Comparison of ENCODE assay signal across 8 cellular contexts in the genomic region with DNA sequence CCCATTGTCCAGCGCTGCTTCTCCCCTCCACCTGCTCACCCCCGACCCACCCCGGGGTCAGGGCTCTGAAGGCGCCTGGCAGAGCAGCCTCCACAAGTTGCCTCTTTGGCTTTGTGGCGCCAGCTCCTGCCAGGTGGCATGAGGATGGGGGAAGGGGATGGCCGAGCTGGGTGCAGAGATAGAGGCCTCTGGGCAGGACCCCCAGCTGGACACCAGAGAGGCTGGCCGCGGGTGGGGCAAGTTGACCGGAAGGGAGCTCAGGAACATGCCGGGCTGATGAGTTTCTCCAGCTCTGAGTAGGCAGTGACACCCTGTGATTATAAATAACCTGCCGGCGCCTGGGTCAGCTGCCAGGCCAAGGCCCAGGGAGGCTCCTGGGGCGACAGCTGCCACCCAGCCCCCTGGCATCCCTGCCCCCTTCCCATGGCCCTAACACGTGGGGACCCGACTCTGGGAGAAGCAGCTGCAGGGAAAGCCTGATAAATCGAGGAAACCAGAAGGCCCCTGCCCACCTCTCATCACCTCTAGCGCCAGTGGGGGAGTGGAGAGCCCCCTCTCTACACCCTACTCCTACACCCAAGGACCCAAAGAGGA. TPM values are rescaled to one million over a fixed set of nuclear protein-coding genes. Genes with fewer than 3 reads are reported as not detected.
DNase-seq lines count a peak whose midpoint lies in the region; TF ChIP-seq lines count a peak whose summit lies in the region.

No MANE protein-coding gene starts in this region.

- H3K27ac ChIP-seq in PC-9: no peak overlapping the region
- no peak overlapping the region for H3K27ac ChIP-seq in fibroblast of lung (ENCODE audit: insufficient read depth, low read length)
- H3K27ac ChIP-seq in parathyroid adenoma: no peak overlapping the region

- peaks cover 10% of the 10 kb centered on the region; the same call in 1 of the 2 replicates for H3F3A ChIP-seq in PC-9 (ENCODE audit: insufficient read depth, low read depth)

- in situ Hi-C loops in GM13977 (cut with MboI; ENCODE audit: low pct_unique_long_range_greater_than_20kb, low sequenced_read_pairs, unreplicated experiment): no loop called here

- peak overlapping the region; percentile 98 for H2AFZ ChIP-seq in PC-9
- no peak overlapping the region for H2AFZ ChIP-seq in fibroblast of lung (ENCODE audit: low read length)
- peak overlapping the region; percentile 89 for H2AFZ ChIP-seq in parathyroid adenoma

- POLR2A ChIA-PET in PC-9 (lab: Charles Lee; ENCODE audit: unreplicated experiment): interaction anchor here (0.6 kb wide), 2 partner anchors 15 to 271 kb away, joined by 3 read pairs; no protein-coding TSS in a partner anchor

- intact Hi-C loops in PC-9 (cut with micrococcal nuclease; ENCODE audit: unreplicated experiment): no loop called here

- H3K9me3 ChIP-seq in PC-9 (ENCODE audit: insufficient read depth, low read depth): no peaks in the 10 kb centered on the region
- no peaks in the 10 kb centered on the region for H3K9me3 ChIP-seq in fibroblast of lung (ENCODE audit: control insufficient read depth, insufficient read depth, low read depth, low read length)
- no peaks in the 10 kb centered on the region for H3K9me3 ChIP-seq in parathyroid adenoma (ENCODE audit: control insufficient read depth, low read length)

- TF ChIP-seq CTCF in GM12865 (IDR thresholded peaks at IDR 0.05; ENCODE audit: insufficient read depth, low read depth, low read length, missing control alignments) (no peak), PC-9 (conservative IDR thresholded peaks at IDR 0.05) (no peak), fibroblast of lung (conservative IDR thresholded peaks at IDR 0.05 in 1 of 2, IDR thresholded peaks at IDR 0.05 in 1 of 2; ENCODE audit: low read depth in 1 of 2, low read length in 2 of 2) (no peak), parathyroid adenoma (IDR thresholded peaks at IDR 0.05) (no peak), GM13977 (IDR thresholded peaks at IDR 0.05; ENCODE audit: extremely low read depth, insufficient read depth, missing control alignments) (no peak)

- peaks cover 35% of the 10 kb centered on the region for H3K79me2 ChIP-seq in PC-9 (ENCODE audit: low read depth)
- no peaks in the 10 kb centered on the region for H3K79me2 ChIP-seq in fibroblast of lung (ENCODE audit: control insufficient read depth, insufficient read depth, low read length)
- H3K79me2 ChIP-seq in parathyroid adenoma: peaks cover 10% of the 10 kb centered on the region

- DNase-seq in GM12865 (ENCODE audit: low read depth) (peak; percentile 51), PC-9 (peak in 1 of 2 experiments; percentile 34), fibroblast of lung (ENCODE audit: low read depth in 2 of 2) (no peak), GM13977 (ENCODE audit: low spot score) (no peak), HUDEP-2 (lab: John Stamatoyannopoulos, UW; ENCODE audit: unreplicated experiment in 76 of 76) (no peak)
- DNase-seq in activated CD4-positive, CD25-positive, alpha-beta regulatory T cell (lab: John Stamatoyannopoulos, UW): no peak
- no peak for DNase-seq in activated effector memory CD4-positive, alpha-beta T cell treated with Interleukin-2 at 50 U/mL for 16 hours

- H4K20me1 ChIP-seq in PC-9 (ENCODE audit: insufficient read depth) (no peaks in the 10 kb centered on the region), fibroblast of lung (ENCODE audit: control insufficient read depth, extremely low read depth, insufficient read depth, low read length) (no peaks in the 10 kb centered on the region)

- no peaks in the 10 kb centered on the region for H3K36me3 ChIP-seq in PC-9 (ENCODE audit: low read depth)
- no peaks in the 10 kb centered on the region for H3K36me3 ChIP-seq in fibroblast of lung (ENCODE audit: control insufficient read depth, insufficient read depth, low read length)
- no peaks in the 10 kb centered on the region for H3K36me3 ChIP-seq in parathyroid adenoma (ENCODE audit: control insufficient read depth, insufficient read depth, low read length)

- no peaks in the 10 kb centered on the region for H3K9me2 ChIP-seq in PC-9 (ENCODE audit: insufficient read depth)

- H3K9ac ChIP-seq in fibroblast of lung (ENCODE audit: insufficient read depth, low read length): no peak overlapping the region
- H3K9ac ChIP-seq in parathyroid adenoma: peak overlapping the region; percentile 15

- no TSS peak for BruUV-seq in PC-9 (replicated peaks; lab: Mats Ljungman, UMichigan)

- peaks cover 12% of the 10 kb centered on the region for H3K4me1 ChIP-seq in PC-9 (replicated peaks; ENCODE audit: insufficient read depth)
- H3K4me1 ChIP-seq in fibroblast of lung (ENCODE audit: control insufficient read depth, extremely low read depth, insufficient read depth, low read length): peaks cover 3% of the 10 kb centered on the region
- H3K4me1 ChIP-seq in parathyroid adenoma: peaks cover 3% of the 10 kb centered on the region

- H3K4me3 ChIP-seq in GM12865 (ENCODE audit: low read depth, low read length): peak overlapping the region; percentile 81
- peak overlapping the region; percentile 71 for H3K4me3 ChIP-seq in PC-9
- peak overlapping the region; percentile 38 to 54 (median 42) for H3K4me3 ChIP-seq in fibroblast of lung (replicated peaks in 1 of 4; ENCODE audit: control extremely low read depth in 1 of 4, insufficient read depth in 1 of 4, low read depth in 3 of 4, low read length in 4 of 4)
- peak overlapping the region; percentile 44 for H3K4me3 ChIP-seq in parathyroid adenoma (ENCODE audit: low read depth, low read length)

- CTCF ChIA-PET in PC-9 (lab: Charles Lee): interaction anchor here (0.6 to 1.0 kb wide), 3 partner anchors 60 to 557 kb away, joined by 3 to 6 read pairs (median 5); a partner anchor contains a TSS

- H3K27me3 ChIP-seq in PC-9 (ENCODE audit: insufficient read depth, low read depth) (no peaks in the 10 kb centered on the region), fibroblast of lung (ENCODE audit: control insufficient read depth, insufficient read depth, low read length) (peaks cover 6% of the 10 kb centered on the region), parathyroid adenoma (ENCODE audit: control insufficient read depth, insufficient read depth, low read length) (no peaks in the 10 kb centered on the region)

- H3K4me2 ChIP-seq in PC-9 (peak overlapping the region; percentile 83), fibroblast of lung (ENCODE audit: extremely low read depth, insufficient read depth, low read length) (peak overlapping the region; percentile 82), parathyroid adenoma (ENCODE audit: low read length) (peak overlapping the region; percentile 92)

RNA-seq across cellular contexts. Expression of a gene that starts 0.7 kb away (rescaled TPM):
- total RNA-seq in PC-9 (2021) (15.0 and 18.3 TPM in 2 replicates), fibroblast of lung (0.99 and 1.0 TPM in 2 replicates)
- polyA plus RNA-seq in fibroblast of lung: 0.79 and 1.1 TPM in 2 replicates
- polyA plus RNA-seq in fibroblast of lung (2012): 1.0 and 1.7 TPM in 2 replicates
- 10.4 TPM in 1 of 2 replicates, not detected in the other for polyA minus RNA-seq in fibroblast of lung (ENCODE audit: low replicate concordance)

RNA-seq across cellular contexts. Expression of a gene that starts 26.6 kb away (rescaled TPM):
- 89.6 and 89.9 TPM in 2 replicates for total RNA-seq in PC-9 (2021)
- 15.4 TPM in 2 replicates for total RNA-seq in fibroblast of lung
- polyA plus RNA-seq in fibroblast of lung: 20.6 and 25.3 TPM in 2 replicates
- polyA plus RNA-seq in fibroblast of lung (2012): 44.9 and 63.6 TPM in 2 replicates
- 2.7 and 3.9 TPM in 2 replicates for polyA minus RNA-seq in fibroblast of lung (ENCODE audit: low replicate concordance)

RNA-seq across cellular contexts. Expression of a gene that starts 26.8 kb away (rescaled TPM):
- 147 and 168 TPM in 2 replicates for total RNA-seq in PC-9 (2021)
- 105 and 141 TPM in 2 replicates for total RNA-seq in fibroblast of lung
- polyA plus RNA-seq in fibroblast of lung: 121 and 149 TPM in 2 replicates
- polyA plus RNA-seq in fibroblast of lung (2012): 172 and 265 TPM in 2 replicates
- polyA minus RNA-seq in fibroblast of lung (ENCODE audit: low replicate concordance): 69.3 and 90.7 TPM in 2 replicates

RNA-seq across cellular contexts. Expression of a gene that starts 28.5 kb away (rescaled TPM):
- total RNA-seq in PC-9 (2021): 25.1 and 26.8 TPM in 2 replicates
- 0.51 and 2.0 TPM in 2 replicates for total RNA-seq in fibroblast of lung
- polyA plus RNA-seq in fibroblast of lung: 1.5 and 4.9 TPM in 2 replicates
- polyA plus RNA-seq in fibroblast of lung (2012): 0.98 and 3.4 TPM in 2 replicates
- 1.5 and 2.6 TPM in 2 replicates for polyA minus RNA-seq in fibroblast of lung (ENCODE audit: low replicate concordance)

RNA-seq across cellular contexts. Expression of a gene that starts 58.7 kb away (rescaled TPM):
- 12.5 and 20.0 TPM in 2 replicates for total RNA-seq in PC-9 (2021)
- total RNA-seq in fibroblast of lung: 19.2 and 24.9 TPM in 2 replicates
- 9.6 and 10.4 TPM in 2 replicates for polyA plus RNA-seq in fibroblast of lung
- 10.4 and 11.9 TPM in 2 replicates for polyA plus RNA-seq in fibroblast of lung (2012)
- polyA minus RNA-seq in fibroblast of lung (ENCODE audit: low replicate concordance): 16.3 and 33.3 TPM in 2 replicates
